In the genomic region with DNA sequence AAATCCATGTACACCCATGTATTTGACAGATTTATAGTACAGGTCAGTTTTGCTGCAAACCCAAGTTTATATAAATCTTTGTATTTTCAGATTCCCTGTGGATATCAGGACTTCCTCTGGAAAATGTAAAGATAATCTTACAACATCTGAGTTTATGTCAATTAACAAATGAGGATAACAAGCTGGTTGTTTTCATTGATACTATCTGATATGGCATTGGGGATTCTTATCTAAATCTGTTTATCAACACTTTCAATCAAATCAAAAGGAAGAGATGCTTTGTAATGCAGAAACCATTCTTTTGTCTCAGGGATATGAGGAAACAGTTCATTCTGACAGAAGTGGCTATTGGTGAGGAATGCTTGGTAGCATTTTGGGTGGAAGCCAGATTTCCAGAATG, we compare ENCODE assay signal across 30 cellular contexts.
"Had no signal": no experiment of that assay in that cellular context is flagged by ENCODE, and none has a peak within 500 bp of the region (broad histone marks: within the 10 kb centered on the region; RNA-seq: fewer than 3 reads in every experiment).

No MANE protein-coding gene starts in this region.

- H3K27ac ChIP-seq: KMS-11, SJCRH30, SK-N-MC, VCaP had no signal

- ATAC-seq: activated CD8-positive, alpha-beta memory T cell treated with anti-CD3 and anti-CD28 coated beads, Interleukin-2, amount 10 ng/mL, durations not matched to agents 7 days and 5 days; activated naive CD8-positive, alpha-beta T cell treated with anti-CD3 and anti-CD28 coated beads, Interleukin-2, amount 50 U/mL, for 24 hours; Panc1; T-cell had no signal

- DNase-seq: activated B cell treated with CpG ODN at 0.5 μM for 24 hours; activated CD4-positive, alpha-beta memory T cell treated with anti-CD3 and anti-CD28 coated beads, Interleukin-2, amount 10 ng/mL, durations not matched to agents 7 days and 5 days; activated CD4-positive, alpha-beta T cell treated with anti-CD3 and anti-CD28 coated beads for 4 hours; activated CD4-positive, CD25-positive, alpha-beta regulatory T cell treated with anti-CD3 and anti-CD28 coated beads, Interleukin-2, amount 50 U/mL, for 72 hours; activated CD8-positive, alpha-beta memory T cell treated with anti-CD3 and anti-CD28 coated beads for 24 hours; activated CD8-positive, alpha-beta memory T cell treated with anti-CD3 and anti-CD28 coated beads, Interleukin-2, amount 10 ng/mL, durations not matched to agents 7 days and 5 days; activated CD8-positive, alpha-beta memory T cell treated with anti-CD3 and anti-CD28 coated beads, Interleukin-2, amount 50 U/mL, for 48 hours; activated effector memory CD4-positive, alpha-beta T cell treated with Interleukin-2 at 50 U/mL for 16 hours; activated naive CD4-positive, alpha-beta T cell treated with anti-CD3 and anti-CD28 coated beads, Interleukin-2, amount 10 ng/mL, durations not matched to agents 7 days and 5 days; activated naive CD8-positive, alpha-beta T cell treated with anti-CD3 and anti-CD28 coated beads, Interleukin-2, amount 50 U/mL, for 24 hours; activated T-cell treated with anti-CD3 and anti-CD28 coated beads, Interleukin-2, amount 50 U/mL, for 48 hours; anterior cingulate cortex; NCI-H1092 treated with DMSO at 0.1 percent for 48 hours; NCI-H1417; NCI-H146; NCI-H187; NCI-H2029 treated with DMSO at 0.1 percent for 48 hours; NCI-H2107; NCI-H2171; NCI-H510A; NCI-H748 treated with DMSO at 0.1 percent for 48 hours; SHP77; SJCRH30; T-cell; T-helper 2 cell; T-helper 9 cell had no signal

- H3K36me3 ChIP-seq: SJCRH30 had no signal

- H3K4me2 ChIP-seq: KMS-11 had no signal

- H3K4me3 ChIP-seq: SJCRH30, SK-N-MC had no signal

- H3K4me1 ChIP-seq: SJCRH30 had no signal

- H3K9ac ChIP-seq: KMS-11 had no signal

- H3K27me3 ChIP-seq: SJCRH30 had no signal

- H3K9me3 ChIP-seq: SJCRH30 had no signal
